8 cellular contexts compared by ENCODE assay signal in genomic region chr2:109794074-109794737, GRCh38. TPM values are rescaled to one million over a fixed set of nuclear protein-coding genes. Genes with fewer than 3 reads are reported as not detected.
DNase-seq lines count a peak whose midpoint lies in the region; ATAC-seq, FAIRE-seq and TF ChIP-seq lines count a peak whose summit lies in the region.
"Not testable (repeated sequence)": the region's sequence is repeated elsewhere in the genome, so short reads cannot be mapped to it uniquely, and the experiment has no call there.

Gene RGPD5 (plus strand): TSS chr2:109794305. CDS start chr2:109794466, 161 bp downstream.

- not testable (repeated sequence) for TF ChIP-seq EP300 in K562 (IDR thresholded peaks at IDR 0.05; ENCODE audit: low read length); tibial nerve (IDR thresholded peaks at IDR 0.05)

- not testable (repeated sequence) for H3K4me3 ChIP-seq in K562, heart left ventricle, tibial nerve

- in situ Hi-C loops in K562 (cut with MboI), result loop anchor here (25.0 kb wide), 2 partner anchors 968 to 1107 kb away; no protein-coding TSS in a partner anchor

- not testable (repeated sequence) for H3K9me1 ChIP-seq in K562 (ENCODE audit: control insufficient read depth, insufficient read depth, low read length)

- not testable (repeated sequence) for H3K4me3 Mint-ChIP-seq in neural crest cell

- H3K9me3 ChIP-seq in K562 (replicated peaks; ENCODE audit: control insufficient read depth, insufficient read depth, low read depth, low read length); heart left ventricle; tibial nerve: not testable (repeated sequence)

- not testable (repeated sequence) for TF ChIP-seq POLR2A in K562 (conservative IDR thresholded peaks at IDR 0.05); heart left ventricle (IDR thresholded peaks at IDR 0.05); tibial nerve (IDR thresholded peaks at IDR 0.05)

- not testable (repeated sequence) for TF ChIP-seq CTCF in RWPE1 (conservative IDR thresholded peaks at IDR 0.05; ENCODE audit: low read depth); K562 (IDR thresholded peaks at IDR 0.05 in 2 of 3, conservative IDR thresholded peaks at IDR 0.05 in 1 of 3; ENCODE audit: insufficient read depth in 2 of 3, low read depth in 1 of 3, low read length in 3 of 3); heart left ventricle (IDR thresholded peaks at IDR 0.05); neural crest cell (conservative IDR thresholded peaks at IDR 0.05); tibial nerve (IDR thresholded peaks at IDR 0.05)

- H3K27ac ChIP-seq in RWPE1, result peak within 1 kb of the TSS; percentile 59
- H3K27ac ChIP-seq in K562 (ENCODE audit: extremely low read depth, low read depth, low read length); heart left ventricle; tibial nerve: not testable (repeated sequence)

- H4K20me1 ChIP-seq in K562 (replicated peaks; ENCODE audit: control insufficient read depth, insufficient read depth, low read length), result not testable (repeated sequence)

- H3K27me3 ChIP-seq in K562 (ENCODE audit: control insufficient read depth in 2 of 2, insufficient read depth in 2 of 2, low read length in 2 of 2); heart left ventricle; tibial nerve: not testable (repeated sequence)

- H3K4me2 ChIP-seq in K562 (ENCODE audit: insufficient read depth, low read length), result not testable (repeated sequence)

- WGBS in K562 (ENCODE audit: insufficient coverage, low coverage, missing lambda C conversion rate), result no CpG with 5 or more reads among the region's 77 CpGs
- 0 to 1% methylated on average over 20 to 21 of the region's 77 CpGs; no CpG with 5 or more reads in 2 of the 4 donors for WGBS in heart left ventricle, 4 donors
- WGBS in tibial nerve, 2 donors, result no CpG with 5 or more reads among the region's 77 CpGs

- not testable (repeated sequence) for H3K36me3 Mint-ChIP-seq in neural crest cell (ENCODE audit: low read depth)

- not testable (repeated sequence) for H3K4me1 Mint-ChIP-seq in neural crest cell

- not testable (repeated sequence) for H3K27ac Mint-ChIP-seq in neural crest cell (ENCODE audit: unreplicated experiment)

- not testable (repeated sequence) for FAIRE-seq in K562 (lab: Jason Lieb, UNC)

- not testable (repeated sequence) for BruUV-seq in K562 (replicated peaks; lab: Mats Ljungman, UMichigan)

- DNase-seq in RWPE1 (ENCODE audit: low spot score); K562 (ENCODE audit: extremely low read depth in 1 of 4, low spot score in 3 of 4); heart left ventricle; neural crest cell (ENCODE audit: low read depth, low spot score); tibial nerve (ENCODE audit: low spot score in 2 of 2): not testable (repeated sequence)

- H2AFZ ChIP-seq in K562 (ENCODE audit: low read depth, low read length), result not testable (repeated sequence)

- not testable (repeated sequence) for H3K4me1 ChIP-seq in K562 (replicated peaks in 1 of 2; ENCODE audit: control insufficient read depth in 2 of 2, insufficient read depth in 2 of 2, low read length in 2 of 2); heart left ventricle; tibial nerve

- intact Hi-C loops in K562 (cut with micrococcal nuclease); heart left ventricle (cut with DNase I): not testable (repeated sequence)

- H3K79me2 ChIP-seq in K562 (ENCODE audit: control insufficient read depth, insufficient read depth, low read length), result not testable (repeated sequence)

- CTCF ChIA-PET in RWPE1 (lab: Yijun Ruan, JAX); K562 (lab: Yijun Ruan, JAX; ENCODE audit: low intra/inter-chr PET ratio): not testable (repeated sequence)

- not testable (repeated sequence) for H3K9ac ChIP-seq in K562 (ENCODE audit: insufficient read depth in 1 of 2, low read depth in 2 of 2, low read length in 2 of 2)

- POLR2A ChIA-PET in RWPE1 (lab: Yijun Ruan, JAX; ENCODE audit: low non-redundant PET); K562 (lab: Yijun Ruan, JAX): not testable (repeated sequence)

- not testable (repeated sequence) for H3K36me3 ChIP-seq in K562 (ENCODE audit: control insufficient read depth, insufficient read depth, low read length); heart left ventricle; tibial nerve

- not testable (repeated sequence) for TF ChIP-seq RAD21 in K562 (CRISPR knock-in tag; conservative IDR thresholded peaks at IDR 0.05 in 1 of 2, IDR thresholded peaks at IDR 0.05 in 1 of 2)

- not testable (repeated sequence) for H3K27me3 Mint-ChIP-seq in neural crest cell (ENCODE audit: low read depth)

- ATAC-seq in GM18870 (IDR thresholded peaks at IDR 0.05; ENCODE audit: unreplicated experiment), result peak; percentile 95
- ATAC-seq in GM21737 (IDR thresholded peaks at IDR 0.05; ENCODE audit: unreplicated experiment), result peak; percentile 99
- ATAC-seq in HG03097 (IDR thresholded peaks at IDR 0.05; ENCODE audit: low FRiP score, unreplicated experiment), result peak; percentile 97
- ATAC-seq in K562, result peak; percentile 95
- ATAC-seq in heart left ventricle, result peak; percentile 99 to 100 (median 99)

- not testable (repeated sequence) for H3K9me3 Mint-ChIP-seq in neural crest cell

RNA-seq across cellular contexts. Expression of gene RGPD5, which starts in this region (rescaled TPM):
- total RNA-seq in K562 (2011; cell fraction: chromatin; rRNA removed; ENCODE audit: low replicate concordance), result 7.2 and 24.4 TPM in 2 replicates
- 4.5 and 5.7 TPM in 2 replicates for total RNA-seq in K562 (2011; cell fraction: nucleolus; rRNA removed)
- total RNA-seq in K562 (2011; cell fraction: nucleoplasm; rRNA removed), result 12.9 and 15.2 TPM in 2 replicates
- 0.45 and 8.8 TPM in 2 replicates for total RNA-seq in K562 (2014; rRNA removed)
- 2.8 and 5.2 TPM in 2 replicates for total RNA-seq in K562 (2014; rRNA removed; fragmentation: Illumina TruSeq; extraction: Trizol)
- total RNA-seq in K562 (2015; rRNA removed; fragmentation: Illumina TruSeq; extraction: Trizol), result 3.0 and 5.5 TPM in 2 replicates
- total RNA-seq in K562 (2021), result 1.4 and 2.5 TPM in 2 replicates
- polyA plus RNA-seq in K562 (2011; rRNA removed), result 0.73 and 3.6 TPM in 2 replicates
- 0.04 TPM in 1 of 2 replicates, not detected in the other for polyA plus RNA-seq in K562 (2011; cell fraction: cytosol; rRNA removed)
- 2.5 and 3.4 TPM in 2 replicates for polyA plus RNA-seq in K562 (2011; cell fraction: nucleus; rRNA removed)
- 4.1 and 7.4 TPM in 2 replicates for polyA plus RNA-seq in K562 (2012)
- polyA plus RNA-seq in K562 (2014; fragmentation: Illumina TruSeq; extraction: Trizol), result 0.11 and 5.0 TPM in 2 replicates
- polyA plus RNA-seq in K562 (2014; fragmentation: Nextera tagmentation; extraction: Ambion mirVana), result under 1 TPM; 0.30 to 0.77 TPM
- polyA plus RNA-seq in K562 (2014; rRNA removed), result 0.68 and 1.1 TPM in 2 replicates
- 5.7 and 7.3 TPM in 2 replicates for polyA minus RNA-seq in K562 (2011; rRNA and poly(A)+ RNA removed)
- polyA minus RNA-seq in K562 (2011; cell fraction: cytosol; rRNA and poly(A)+ RNA removed), result 4.2 TPM in 1 of 2 replicates, not detected in the other
- 3.0 and 4.0 TPM in 2 replicates for polyA minus RNA-seq in K562 (2011; cell fraction: nucleus; rRNA and poly(A)+ RNA removed)
- 10 to 100 TPM in 8 of 9 donors, 1 to 10 TPM in 1; 8.4 to 35.4 (median 16.2) TPM for total RNA-seq in heart left ventricle
- polyA plus RNA-seq in heart left ventricle, result 1 to 10 TPM; 3.9 to 9.4 TPM
- total RNA-seq in neural crest cell, result 41.0 and 55.7 TPM in 2 replicates
- total RNA-seq in tibial nerve, result 10 to 100 TPM; 23.6 to 57.3 (median 27.3) TPM
